ENCODE assay signal across 10 cellular contexts in genomic region chr3:186569354-186569753, GRCh38. TPM values are rescaled to one million over a fixed set of nuclear protein-coding genes. Genes with fewer than 3 reads are reported as not detected.
A peak's percentile ranks its signal among the peaks of the same experiment; 100 is the strongest.
DNase-seq lines count a peak whose midpoint lies in the region; ATAC-seq, FAIRE-seq and TF ChIP-seq lines count a peak whose summit lies in the region.
"Not testable (repeated sequence)": the region's sequence is repeated elsewhere in the genome, so short reads cannot be mapped to it uniquely, and the experiment has no call there.
"Had no signal": no experiment of that assay in that cellular context is flagged by ENCODE, and none has a peak within 500 bp of the region (broad histone marks: within the 10 kb centered on the region; RNA-seq: fewer than 3 reads in every experiment).

No MANE protein-coding gene starts in this region.

- H3K9me1 ChIP-seq in endothelial cell of umbilical vein (replicated peaks; ENCODE audit: control insufficient read depth, extremely low read depth, insufficient read depth, low read length) = not testable (repeated sequence)

- not testable (repeated sequence) for BruUV-seq in endothelial cell of umbilical vein (replicated peaks; lab: Mats Ljungman, UMichigan)

- H3K36me3 ChIP-seq in GM06990 (ENCODE audit: control insufficient read depth, insufficient read depth, low read length); endothelial cell of umbilical vein (ENCODE audit: control insufficient read depth in 2 of 2, extremely low read depth in 1 of 2, insufficient read depth in 2 of 2, low read length in 2 of 2): not testable (repeated sequence)
- peaks cover 22% of the 10 kb centered on the region for H3K36me3 ChIP-seq in MG63
- H3K36me3 ChIP-seq in lower lobe of right lung = peaks cover 23% of the 10 kb centered on the region

- H3K9me3 Mint-ChIP-seq in activated naive CD8-positive, alpha-beta T cell treated with anti-CD3 and anti-CD28 coated beads, Interleukin-2, amount 50 U/mL, for 24 hours; osteocyte (ENCODE audit: unreplicated experiment); type B pancreatic cell: not testable (repeated sequence)

- peak overlapping the region; percentile 91 for H3K27ac Mint-ChIP-seq in activated naive CD8-positive, alpha-beta T cell treated with anti-CD3 and anti-CD28 coated beads, Interleukin-2, amount 50 U/mL, for 24 hours
- not testable (repeated sequence) for H3K27ac Mint-ChIP-seq in osteocyte (ENCODE audit: unreplicated experiment)
- peak overlapping the region; percentile 98 for H3K27ac Mint-ChIP-seq in type B pancreatic cell

- dilution Hi-C loops in endothelial cell of umbilical vein (cut with MboI; ENCODE audit: extremely low pct_ligation_motif_present, low sequenced_read_pairs) = not testable (repeated sequence)

- CTCF ChIA-PET in endothelial cell of umbilical vein (lab: Charles Lee) = interaction anchor here (1.8 to 2.1 kb wide), 2 partner anchors 28 to 48 kb away, joined by 5 to 7 read pairs; no protein-coding TSS in a partner anchor

- H3K79me2 ChIP-seq in endothelial cell of umbilical vein (ENCODE audit: control insufficient read depth, insufficient read depth, low read length) = peaks cover 24% of the 10 kb centered on the region

- H3K4me3 ChIP-seq in GM06990 (replicated peaks; ENCODE audit: low read depth, low read length) (peak overlapping the region; percentile 93), MG63 (peak overlapping the region; percentile 94), endothelial cell of umbilical vein (replicated peaks in 1 of 3; ENCODE audit: insufficient read depth in 1 of 3, low read depth in 1 of 3, low read length in 3 of 3) (peak overlapping the region in 1 of 3 experiments; percentile 91), lower lobe of right lung (peak overlapping the region; percentile 90)

- H3K9me3 ChIP-seq in MG63; endothelial cell of umbilical vein (replicated peaks; ENCODE audit: control insufficient read depth, insufficient read depth, low read length); lower lobe of right lung: not testable (repeated sequence)

- ATAC-seq in activated naive CD8-positive, alpha-beta T cell treated with anti-CD3 and anti-CD28 coated beads, Interleukin-2, amount 50 U/mL, for 24 hours; lower lobe of right lung: not testable (repeated sequence)

- not testable (repeated sequence) for DNase-seq in GM06990 (ENCODE audit: extremely low read depth, insufficient read length); MG63; activated naive CD8-positive, alpha-beta T cell treated with anti-CD3 and anti-CD28 coated beads, Interleukin-2, amount 50 U/mL, for 24 hours; endothelial cell of umbilical vein (ENCODE audit: low read depth, low spot score); lower lobe of right lung; osteocyte (ENCODE audit: extremely low spot score, unreplicated experiment); type B pancreatic cell (ENCODE audit: extremely low spot score, unreplicated experiment)

- H4K20me1 ChIP-seq in endothelial cell of umbilical vein (replicated peaks; ENCODE audit: control insufficient read depth, extremely low read depth, insufficient read depth, low read length) = not testable (repeated sequence)

- H3K4me3 Mint-ChIP-seq in activated naive CD8-positive, alpha-beta T cell treated with anti-CD3 and anti-CD28 coated beads, Interleukin-2, amount 50 U/mL, for 24 hours = peak overlapping the region; percentile 97
- H3K4me3 Mint-ChIP-seq in osteocyte (ENCODE audit: unreplicated experiment) (peak overlapping the region; percentile 90), type B pancreatic cell (peak overlapping the region; percentile 98)

- POLR2A ChIA-PET in endothelial cell of umbilical vein (lab: Charles Lee) = interaction anchor here (0.6 kb wide), 1 partner anchor 788 kb away, joined by 5 read pairs; no protein-coding TSS in a partner anchor

- H2AFZ ChIP-seq in endothelial cell of umbilical vein (ENCODE audit: low read depth, low read length) = not testable (repeated sequence)

- intact Hi-C loops in endothelial cell of umbilical vein (cut with micrococcal nuclease) = loop anchor here (5.0 kb wide), 2 partner anchors 253 to 363 kb away; partner anchors contain the start of gene ST6GAL1
- intact Hi-C loops in lower lobe of right lung (cut with DNase I) = not testable (repeated sequence)

- TF ChIP-seq POLR2A in endothelial cell of umbilical vein (IDR thresholded peaks at IDR 0.05; ENCODE audit: low read depth, low read length) = not testable (repeated sequence)

- not testable (repeated sequence) for FAIRE-seq in endothelial cell of umbilical vein (lab: Jason Lieb, UNC)

- not testable (repeated sequence) for H3K27me3 Mint-ChIP-seq in activated naive CD8-positive, alpha-beta T cell treated with anti-CD3 and anti-CD28 coated beads, Interleukin-2, amount 50 U/mL, for 24 hours; osteocyte (ENCODE audit: unreplicated experiment); type B pancreatic cell

- H3K9ac ChIP-seq in endothelial cell of umbilical vein (replicated peaks; ENCODE audit: extremely low read depth, insufficient read depth, low read length) = not testable (repeated sequence)

- H3K27ac ChIP-seq in VCaP (peak overlapping the region; percentile 33; the same call in 1 of the 2 replicates), lower lobe of right lung (peak overlapping the region; percentile 66)
- not testable (repeated sequence) for H3K27ac ChIP-seq in endothelial cell of umbilical vein (ENCODE audit: insufficient read depth, low read depth, low read length)

- H3K4me1 Mint-ChIP-seq in activated naive CD8-positive, alpha-beta T cell treated with anti-CD3 and anti-CD28 coated beads, Interleukin-2, amount 50 U/mL, for 24 hours = peaks cover 63% of the 10 kb centered on the region
- H3K4me1 Mint-ChIP-seq in osteocyte (ENCODE audit: unreplicated experiment) (peaks cover 41% of the 10 kb centered on the region), type B pancreatic cell (ENCODE audit: unreplicated experiment) (peaks cover 26% of the 10 kb centered on the region)

- peak overlapping the region; percentile 80 for H3K4me2 ChIP-seq in endothelial cell of umbilical vein (ENCODE audit: insufficient read depth, low read length)

- not testable (repeated sequence) for H3K27me3 ChIP-seq in GM06990 (replicated peaks; ENCODE audit: control insufficient read depth, insufficient read depth, low read length); MG63; endothelial cell of umbilical vein (ENCODE audit: control insufficient read depth in 2 of 2, insufficient read depth in 2 of 2, low read length in 2 of 2); lower lobe of right lung (ENCODE audit: low read depth)

- H3K4me1 ChIP-seq in endothelial cell of umbilical vein (ENCODE audit: control insufficient read depth, extremely low read depth, insufficient read depth, low read length) (peaks cover 18% of the 10 kb centered on the region), lower lobe of right lung (peaks cover 48% of the 10 kb centered on the region)

- H3K36me3 Mint-ChIP-seq in activated naive CD8-positive, alpha-beta T cell treated with anti-CD3 and anti-CD28 coated beads, Interleukin-2, amount 50 U/mL, for 24 hours (ENCODE audit: low read depth) = peaks cover 21% of the 10 kb centered on the region
- not testable (repeated sequence) for H3K36me3 Mint-ChIP-seq in osteocyte (ENCODE audit: unreplicated experiment); type B pancreatic cell

- TF ChIP-seq CTCF in GM06990 (IDR thresholded peaks at IDR 0.05; ENCODE audit: insufficient read depth, low read length, poor library complexity, severe bottlenecking); VCaP (conservative IDR thresholded peaks at IDR 0.05); endothelial cell of umbilical vein (IDR thresholded peaks at IDR 0.05; ENCODE audit: extremely low read depth in 1 of 2, insufficient read depth in 1 of 2, low read depth in 1 of 2, low read length in 2 of 2); lower lobe of right lung (IDR thresholded peaks at IDR 0.05); osteocyte (IDR thresholded peaks at IDR 0.05); type B pancreatic cell (conservative IDR thresholded peaks at IDR 0.05): not testable (repeated sequence)

RNA-seq across cellular contexts. Expression of gene DNAJB11, which starts 1.2 kb away (rescaled TPM):
- total RNA-seq in MG63 (2014; rRNA removed; shearing (Covaris generic); ENCODE audit: low replicate concordance) = 63.1 and 86.8 TPM in 2 replicates
- total RNA-seq in endothelial cell of umbilical vein (87.6 and 100 TPM in 2 replicates), lower lobe of right lung (37.8 TPM), osteocyte (73.0 and 75.8 TPM in 2 replicates), type B pancreatic cell (ENCODE audit: low replicate concordance) (63.4 and 68.5 TPM in 2 replicates)
- polyA plus RNA-seq in endothelial cell of umbilical vein = 25.2 and 39.5 TPM in 2 replicates
- 50.4 and 58.7 TPM in 2 replicates for polyA plus RNA-seq in endothelial cell of umbilical vein (2011; cell fraction: cytosol; rRNA removed)
- 71.8 and 113 TPM in 2 replicates for polyA plus RNA-seq in endothelial cell of umbilical vein (2011; cell fraction: nucleus; rRNA removed)
- 84.5 and 111 TPM in 2 replicates for polyA plus RNA-seq in endothelial cell of umbilical vein (2012)
- 21.9 and 24.8 TPM in 2 replicates for polyA minus RNA-seq in endothelial cell of umbilical vein
- 29.2 TPM for polyA minus RNA-seq in endothelial cell of umbilical vein (2011; cell fraction: cytosol; rRNA and poly(A)+ RNA removed)
- 47.8 and 87.5 TPM in 2 replicates for polyA minus RNA-seq in endothelial cell of umbilical vein (2011; cell fraction: nucleus; rRNA and poly(A)+ RNA removed)

RNA-seq across cellular contexts. Expression of gene TBCCD1, which starts 2.2 kb away (rescaled TPM):
- 21.5 and 24.1 TPM in 2 replicates for total RNA-seq in MG63 (2014; rRNA removed; shearing (Covaris generic); ENCODE audit: low replicate concordance)
- total RNA-seq in endothelial cell of umbilical vein (16.5 and 18.6 TPM in 2 replicates), lower lobe of right lung (10.3 TPM), osteocyte (15.6 and 16.4 TPM in 2 replicates), type B pancreatic cell (ENCODE audit: low replicate concordance) (11.0 and 16.6 TPM in 2 replicates)
- polyA plus RNA-seq in endothelial cell of umbilical vein = 16.6 and 17.0 TPM in 2 replicates
- 11.3 and 12.8 TPM in 2 replicates for polyA plus RNA-seq in endothelial cell of umbilical vein (2011; cell fraction: cytosol; rRNA removed)
- 24.3 and 24.5 TPM in 2 replicates for polyA plus RNA-seq in endothelial cell of umbilical vein (2011; cell fraction: nucleus; rRNA removed)
- polyA plus RNA-seq in endothelial cell of umbilical vein (2012) = 10.4 and 15.7 TPM in 2 replicates
- polyA minus RNA-seq in endothelial cell of umbilical vein = 36.3 and 37.6 TPM in 2 replicates
- polyA minus RNA-seq in endothelial cell of umbilical vein (2011; cell fraction: cytosol; rRNA and poly(A)+ RNA removed) = 11.5 TPM
- polyA minus RNA-seq in endothelial cell of umbilical vein (2011; cell fraction: nucleus; rRNA and poly(A)+ RNA removed) = 24.5 and 37.7 TPM in 2 replicates

RNA-seq across cellular contexts. Expression of gene CRYGS, which starts 25.2 kb away (rescaled TPM):
- 0.66 TPM in 1 of 2 replicates, not detected in the other for total RNA-seq in MG63 (2014; rRNA removed; shearing (Covaris generic); ENCODE audit: low replicate concordance)
- total RNA-seq in endothelial cell of umbilical vein (3.8 and 5.0 TPM in 2 replicates), lower lobe of right lung (4.0 TPM), osteocyte (3.9 and 4.9 TPM in 2 replicates), type B pancreatic cell (ENCODE audit: low replicate concordance) (1.2 and 7.8 TPM in 2 replicates)
- 5.0 and 7.6 TPM in 2 replicates for polyA plus RNA-seq in endothelial cell of umbilical vein
- polyA plus RNA-seq in endothelial cell of umbilical vein (2011; cell fraction: cytosol; rRNA removed) = 0.76 and 1.6 TPM in 2 replicates
- polyA plus RNA-seq in endothelial cell of umbilical vein (2011; cell fraction: nucleus; rRNA removed) = 34.1 and 34.4 TPM in 2 replicates
- 2.7 and 3.2 TPM in 2 replicates for polyA plus RNA-seq in endothelial cell of umbilical vein (2012)
- polyA minus RNA-seq in endothelial cell of umbilical vein = 1.6 and 2.8 TPM in 2 replicates
- not detected for polyA minus RNA-seq in endothelial cell of umbilical vein (2011; cell fraction: cytosol; rRNA and poly(A)+ RNA removed)
- polyA minus RNA-seq in endothelial cell of umbilical vein (2011; cell fraction: nucleus; rRNA and poly(A)+ RNA removed) = 6.2 and 6.5 TPM in 2 replicates

RNA-seq across cellular contexts. Expression of gene AHSG, which starts 43.5 kb away (rescaled TPM):
- total RNA-seq in MG63 (2014; rRNA removed; shearing (Covaris generic); ENCODE audit: low replicate concordance) = not detected in 2 replicates
- not detected in 2 replicates for total RNA-seq in endothelial cell of umbilical vein
- polyA plus RNA-seq in endothelial cell of umbilical vein = not detected in 2 replicates
- polyA plus RNA-seq in endothelial cell of umbilical vein (2011; cell fraction: cytosol; rRNA removed) = not detected in 2 replicates
- polyA plus RNA-seq in endothelial cell of umbilical vein (2011; cell fraction: nucleus; rRNA removed) = 0.27 TPM in 1 of 2 replicates, not detected in the other
- 0.22 and 0.25 TPM in 2 replicates for polyA plus RNA-seq in endothelial cell of umbilical vein (2012)
- 0.93 TPM in 1 of 2 replicates, not detected in the other for polyA minus RNA-seq in endothelial cell of umbilical vein
- polyA minus RNA-seq in endothelial cell of umbilical vein (2011; cell fraction: cytosol; rRNA and poly(A)+ RNA removed) = not detected
- not detected in 2 replicates for polyA minus RNA-seq in endothelial cell of umbilical vein (2011; cell fraction: nucleus; rRNA and poly(A)+ RNA removed)
- not detected for total RNA-seq in lower lobe of right lung
- not detected in 2 replicates for total RNA-seq in osteocyte
- total RNA-seq in type B pancreatic cell (ENCODE audit: low replicate concordance) = 0.27 and 0.74 TPM in 2 replicates
- total RNA-seq: NCI-H460, tibial nerve had no signal
